In the genomic region with DNA sequence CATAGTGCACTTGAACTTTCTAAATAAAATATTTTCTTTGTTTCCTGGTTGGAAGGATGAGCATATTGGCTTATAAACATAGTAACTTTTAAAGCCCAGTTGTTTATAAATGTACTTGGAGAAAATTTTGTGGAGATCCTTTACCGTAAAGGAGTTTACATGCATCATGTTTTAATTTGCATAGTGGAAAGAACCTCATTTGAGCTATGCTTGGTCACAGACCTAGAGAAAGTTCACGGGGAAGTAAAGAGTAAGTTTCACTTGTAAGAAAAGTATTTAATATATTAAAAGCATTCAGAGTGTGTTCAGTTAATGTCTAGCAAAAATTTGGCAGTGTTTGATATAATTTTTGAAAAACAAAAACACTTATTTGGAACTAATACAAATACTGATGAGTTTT, we compare ENCODE assay signal across 11 cellular contexts. TPM values are rescaled to one million over a fixed set of nuclear protein-coding genes. Genes with fewer than 3 reads are reported as not detected.
DNase-seq lines count a peak whose midpoint lies in the region; ATAC-seq and TF ChIP-seq lines count a peak whose summit lies in the region.
"Had no signal": no experiment of that assay in that cellular context is flagged by ENCODE, and none has a peak within 500 bp of the region (broad histone marks: within the 10 kb centered on the region; RNA-seq: fewer than 3 reads in every experiment).

No MANE protein-coding gene starts in this region.

- no peaks in the 10 kb centered on the region for H3K4me1 Mint-ChIP-seq in GM23338

- H3K4me3 ChIP-seq in GM23338, result no peak overlapping the region

- ATAC-seq in GM19351 (IDR thresholded peaks at IDR 0.05; ENCODE audit: unreplicated experiment) (peak; percentile 55), HG02798 (IDR thresholded peaks at IDR 0.05; ENCODE audit: poor library complexity, unreplicated experiment) (peak; percentile 71), HG03520 (IDR thresholded peaks at IDR 0.05; ENCODE audit: unreplicated experiment) (peak; percentile 48), GM23338 (no peak), foreskin keratinocyte (no peak)

- no peaks in the 10 kb centered on the region for H3K27me3 Mint-ChIP-seq in GM23338 (ENCODE audit: insufficient read depth, low read depth, poor library complexity)

- H3K4me1 ChIP-seq in GM23338 (ENCODE audit: insufficient read depth), result no peaks in the 10 kb centered on the region
- H3K4me1 ChIP-seq in foreskin keratinocyte, result no peaks in the 10 kb centered on the region

- H4K20me1 ChIP-seq in GM23338 (replicated peaks; ENCODE audit: insufficient read depth), result no peaks in the 10 kb centered on the region

- TF ChIP-seq CTCF in GM10248 (IDR thresholded peaks at IDR 0.05; ENCODE audit: control extremely low read depth, extremely low read depth, low read depth, missing control alignments) (no peak), GM23338 (conservative IDR thresholded peaks at IDR 0.05; ENCODE audit: low read depth in 2 of 2) (no peak), foreskin keratinocyte (conservative IDR thresholded peaks at IDR 0.05) (no peak)

- peaks cover 22% of the 10 kb centered on the region for H3K36me3 Mint-ChIP-seq in GM23338 (ENCODE audit: low read depth)

- no peak overlapping the region for H3K27ac Mint-ChIP-seq in GM23338

- H3K27ac ChIP-seq in GM23338 (ENCODE audit: low read depth) (no peak overlapping the region), foreskin keratinocyte (no peak overlapping the region)

- H3K79me2 ChIP-seq in GM23338 (replicated peaks; ENCODE audit: insufficient read depth), result no peaks in the 10 kb centered on the region

- H2AFZ ChIP-seq in GM23338, result no peak overlapping the region

- H3K4me2 ChIP-seq in GM23338, result no peak overlapping the region

- H3F3A ChIP-seq in GM23338 (replicated peaks; ENCODE audit: low read depth), result no peaks in the 10 kb centered on the region

- no peaks in the 10 kb centered on the region for H3K9me3 Mint-ChIP-seq in GM23338

- peak; percentile 43 for DNase-seq in GM10248 (ENCODE audit: extremely low spot score)
- DNase-seq in GM23338 (ENCODE audit: low spot score), result no peak
- no peak for DNase-seq in epidermal melanocyte (ENCODE audit: insufficient read length, low spot score)
- no peak for DNase-seq in AML-193 (lab: John Stamatoyannopoulos, UW)
- DNase-seq in foreskin keratinocyte, result no peak
- DNase-seq: activated naive CD4-positive, alpha-beta T cell treated with Interleukin-2 at 50 U/mL for 16 hours; hippocampal formation; NCI-H2029 had no signal

- CTCF ChIA-PET in GM10248 (lab: Yijun Ruan, JAX), result interaction anchor here (1.2 to 1.9 kb wide), 4 partner anchors 9 to 57 kb away, joined by 4 to 10 read pairs (median 6); partner anchors contain the start of gene IDH1

- H3K4me3 Mint-ChIP-seq in GM23338, result no peak overlapping the region

- no peaks in the 10 kb centered on the region for H3K27me3 ChIP-seq in GM23338 (ENCODE audit: insufficient read depth)
- H3K27me3 ChIP-seq in foreskin keratinocyte, result no peaks in the 10 kb centered on the region

- H3K9me2 ChIP-seq in GM23338 (ENCODE audit: insufficient read depth), result no peaks in the 10 kb centered on the region

- H3K36me3 ChIP-seq in GM23338 (ENCODE audit: insufficient read depth), result peaks cover 15% of the 10 kb centered on the region; the same call in 1 of the 2 replicates

- POLR2A ChIA-PET in GM10248 (lab: Yijun Ruan, JAX), result interaction anchor here (0.7 kb wide), 1 partner anchor 1147 kb away, joined by 6 read pairs; no protein-coding TSS in a partner anchor

TF ChIP-seq in GM23338, 12 proteins besides CTCF, POLR2A, EP300 and RAD21 (continues in another document):
- TF ChIP-seq NANOG (IDR thresholded peaks at IDR 0.05; ENCODE audit: borderline replicate concordance) (no peak), EZH2 (IDR thresholded peaks at IDR 0.05; ENCODE audit: low read depth, unreplicated experiment) (no peak), CREB1 (CRISPR knock-in tag; IDR thresholded peaks at IDR 0.05; ENCODE audit: low read depth) (no peak), JUNB (IDR thresholded peaks at IDR 0.05; ENCODE audit: unreplicated experiment) (no peak), EZH2phosphoT487 (IDR thresholded peaks at IDR 0.05; ENCODE audit: unreplicated experiment) (no peak)
- TF ChIP-seq, protein P1, sequence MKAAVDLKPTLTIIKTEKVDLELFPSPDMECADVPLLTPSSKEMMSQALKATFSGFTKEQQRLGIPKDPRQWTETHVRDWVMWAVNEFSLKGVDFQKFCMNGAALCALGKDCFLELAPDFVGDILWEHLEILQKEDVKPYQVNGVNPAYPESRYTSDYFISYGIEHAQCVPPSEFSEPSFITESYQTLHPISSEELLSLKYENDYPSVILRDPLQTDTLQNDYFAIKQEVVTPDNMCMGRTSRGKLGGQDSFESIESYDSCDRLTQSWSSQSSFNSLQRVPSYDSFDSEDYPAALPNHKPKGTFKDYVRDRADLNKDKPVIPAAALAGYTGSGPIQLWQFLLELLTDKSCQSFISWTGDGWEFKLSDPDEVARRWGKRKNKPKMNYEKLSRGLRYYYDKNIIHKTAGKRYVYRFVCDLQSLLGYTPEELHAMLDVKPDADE (IDR thresholded peaks at IDR 0.05), result no peak
- TF ChIP-seq, protein P2, sequence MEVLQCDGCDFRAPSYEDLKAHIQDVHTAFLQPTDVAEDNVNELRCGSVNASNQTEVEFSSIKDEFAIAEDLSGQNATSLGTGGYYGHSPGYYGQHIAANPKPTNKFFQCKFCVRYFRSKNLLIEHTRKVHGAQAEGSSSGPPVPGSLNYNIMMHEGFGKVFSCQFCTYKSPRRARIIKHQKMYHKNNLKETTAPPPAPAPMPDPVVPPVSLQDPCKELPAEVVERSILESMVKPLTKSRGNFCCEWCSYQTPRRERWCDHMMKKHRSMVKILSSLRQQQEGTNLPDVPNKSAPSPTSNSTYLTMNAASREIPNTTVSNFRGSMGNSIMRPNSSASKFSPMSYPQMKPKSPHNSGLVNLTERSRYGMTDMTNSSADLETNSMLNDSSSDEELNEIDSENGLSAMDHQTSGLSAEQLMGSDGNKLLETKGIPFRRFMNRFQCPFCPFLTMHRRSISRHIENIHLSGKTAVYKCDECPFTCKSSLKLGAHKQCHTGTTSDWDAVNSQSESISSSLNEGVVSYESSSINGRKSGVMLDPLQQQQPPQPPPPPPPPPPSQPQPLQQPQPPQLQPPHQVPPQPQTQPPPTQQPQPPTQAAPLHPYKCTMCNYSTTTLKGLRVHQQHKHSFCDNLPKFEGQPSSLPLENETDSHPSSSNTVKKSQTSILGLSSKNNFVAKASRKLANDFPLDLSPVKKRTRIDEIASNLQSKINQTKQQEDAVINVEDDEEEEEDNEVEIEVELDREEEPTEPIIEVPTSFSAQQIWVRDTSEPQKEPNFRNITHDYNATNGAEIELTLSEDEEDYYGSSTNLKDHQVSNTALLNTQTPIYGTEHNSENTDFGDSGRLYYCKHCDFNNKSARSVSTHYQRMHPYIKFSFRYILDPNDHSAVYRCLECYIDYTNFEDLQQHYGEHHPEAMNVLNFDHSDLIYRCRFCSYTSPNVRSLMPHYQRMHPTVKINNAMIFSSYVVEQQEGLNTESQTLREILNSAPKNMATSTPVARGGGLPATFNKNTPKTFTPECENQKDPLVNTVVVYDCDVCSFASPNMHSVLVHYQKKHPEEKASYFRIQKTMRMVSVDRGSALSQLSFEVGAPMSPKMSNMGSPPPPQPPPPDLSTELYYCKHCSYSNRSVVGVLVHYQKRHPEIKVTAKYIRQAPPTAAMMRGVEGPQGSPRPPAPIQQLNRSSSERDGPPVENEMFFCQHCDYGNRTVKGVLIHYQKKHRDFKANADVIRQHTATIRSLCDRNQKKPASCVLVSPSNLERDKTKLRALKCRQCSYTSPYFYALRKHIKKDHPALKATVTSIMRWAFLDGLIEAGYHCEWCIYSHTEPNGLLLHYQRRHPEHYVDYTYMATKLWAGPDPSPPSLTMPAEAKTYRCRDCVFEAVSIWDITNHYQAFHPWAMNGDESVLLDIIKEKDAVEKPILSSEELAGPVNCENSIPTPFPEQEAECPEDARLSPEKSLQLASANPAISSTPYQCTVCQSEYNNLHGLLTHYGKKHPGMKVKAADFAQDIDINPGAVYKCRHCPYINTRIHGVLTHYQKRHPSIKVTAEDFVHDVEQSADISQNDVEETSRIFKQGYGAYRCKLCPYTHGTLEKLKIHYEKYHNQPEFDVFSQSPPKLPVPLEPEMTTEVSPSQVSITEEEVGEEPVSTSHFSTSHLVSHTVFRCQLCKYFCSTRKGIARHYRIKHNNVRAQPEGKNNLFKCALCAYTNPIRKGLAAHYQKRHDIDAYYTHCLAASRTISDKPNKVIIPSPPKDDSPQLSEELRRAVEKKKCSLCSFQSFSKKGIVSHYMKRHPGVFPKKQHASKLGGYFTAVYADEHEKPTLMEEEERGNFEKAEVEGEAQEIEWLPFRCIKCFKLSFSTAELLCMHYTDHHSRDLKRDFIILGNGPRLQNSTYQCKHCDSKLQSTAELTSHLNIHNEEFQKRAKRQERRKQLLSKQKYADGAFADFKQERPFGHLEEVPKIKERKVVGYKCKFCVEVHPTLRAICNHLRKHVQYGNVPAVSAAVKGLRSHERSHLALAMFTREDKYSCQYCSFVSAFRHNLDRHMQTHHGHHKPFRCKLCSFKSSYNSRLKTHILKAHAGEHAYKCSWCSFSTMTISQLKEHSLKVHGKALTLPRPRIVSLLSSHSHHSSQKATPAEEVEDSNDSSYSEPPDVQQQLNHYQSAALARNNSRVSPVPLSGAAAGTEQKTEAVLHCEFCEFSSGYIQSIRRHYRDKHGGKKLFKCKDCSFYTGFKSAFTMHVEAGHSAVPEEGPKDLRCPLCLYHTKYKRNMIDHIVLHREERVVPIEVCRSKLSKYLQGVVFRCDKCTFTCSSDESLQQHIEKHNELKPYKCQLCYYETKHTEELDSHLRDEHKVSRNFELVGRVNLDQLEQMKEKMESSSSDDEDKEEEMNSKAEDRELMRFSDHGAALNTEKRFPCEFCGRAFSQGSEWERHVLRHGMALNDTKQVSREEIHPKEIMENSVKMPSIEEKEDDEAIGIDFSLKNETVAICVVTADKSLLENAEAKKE (CRISPR knock-in tag; IDR thresholded peaks at IDR 0.05), result no peak

RNA-seq across cellular contexts. Expression of gene PIKFYVE, which starts 45.3 kb away (rescaled TPM):
- total RNA-seq in GM23338 (2014; rRNA removed; shearing (Covaris generic)), result 41.1 and 48.0 TPM in 2 replicates
- 14.7 and 15.1 TPM in 2 replicates for polyA plus RNA-seq in GM23338 (2016; fragmentation: Nextera tagmentation; extraction: Ambion mirVana)
- total RNA-seq in foreskin keratinocyte, result 18.1 and 19.5 TPM in 2 replicates
- 1.5 and 1.8 TPM in 2 replicates for polyA plus RNA-seq in foreskin keratinocyte

RNA-seq across cellular contexts. Expression of gene IDH1, which starts 56.5 kb away (rescaled TPM):
- 536 and 559 TPM in 2 replicates for total RNA-seq in GM23338 (2014; rRNA removed; shearing (Covaris generic))
- polyA plus RNA-seq in GM23338 (2016; fragmentation: Nextera tagmentation; extraction: Ambion mirVana) (276 and 315 TPM in 2 replicates), foreskin keratinocyte (72.0 and 80.0 TPM in 2 replicates)
- 129 and 130 TPM in 2 replicates for total RNA-seq in foreskin keratinocyte

Comparison
In these comparisons a context has a peak if more than half of its experiments do, and no peak if none do; other contexts are left out.
1. ATAC-seq: peak in GM19351 (single experiment), HG02798 (single experiment) and HG03520 (single experiment); none in GM23338 (single experiment) and foreskin keratinocyte (single experiment).